In genomic region chr19:12749938-12750521, GRCh38 we compare ENCODE assay signal across 10 cellular contexts. TPM values are rescaled to one million over a fixed set of nuclear protein-coding genes. Genes with fewer than 3 reads are reported as not detected.
DNase-seq lines count a peak whose midpoint lies in the region; ATAC-seq, FAIRE-seq and TF ChIP-seq lines count a peak whose summit lies in the region.
"Had no signal": no experiment of that assay in that cellular context is flagged by ENCODE, and none has a peak within 500 bp of the region (broad histone marks: within the 10 kb centered on the region; RNA-seq: fewer than 3 reads in every experiment).

No MANE protein-coding gene starts in this region.

- no peak overlapping the region for H4K5ac ChIP-seq in H1 (ENCODE audit: insufficient read length, low read depth, low read length)

- DNase-seq in NCI-H345 treated with DMSO at 0.1 percent for 48 hours (lab: John Stamatoyannopoulos, UW; ENCODE audit: unreplicated experiment) (peak; percentile 67), NCI-H345 (lab: John Stamatoyannopoulos, UW) (no peak), NCI-H69 (lab: John Stamatoyannopoulos, UW) (peak; percentile 70), H1 (ENCODE audit: low read depth in 1 of 2, low spot score in 2 of 2) (no peak), sciatic nerve (ENCODE audit: low spot score) (no peak), NCI-H510A treated with DMSO at 0.1 percent for 48 hours (lab: John Stamatoyannopoulos, UW) (no peak)
- DNase-seq: hippocampal formation had no signal

- no peak overlapping the region for H3K56ac ChIP-seq in H1 (replicated peaks; ENCODE audit: insufficient read length, low read depth, low read length)

- H2AK5ac ChIP-seq in H1 (ENCODE audit: low read depth, low read length), result no peak overlapping the region

- H3K4me1 ChIP-seq in H1 (replicated peaks in 1 of 4; ENCODE audit: control insufficient read depth in 3 of 4, insufficient read depth in 4 of 4, low read length in 3 of 4), result peaks cover 0 to 10% (median 4%) of the 10 kb centered on the region in 4 experiments; a peak in 4 of 7 replicates

- TF ChIP-seq POLR2A in H1 (IDR thresholded peaks at IDR 0.05; ENCODE audit: control extremely low read depth in 1 of 2, low read depth in 2 of 2, low read length in 2 of 2), result no peak

- no peak overlapping the region for H2AFZ ChIP-seq in H1 (ENCODE audit: low read length)

- TF ChIP-seq CTCF in H1 (IDR thresholded peaks at IDR 0.05; ENCODE audit: control extremely low read depth in 1 of 3, insufficient read depth in 1 of 3, low read depth in 1 of 3, low read length in 3 of 3), result no peak

- no peaks in the 10 kb centered on the region for H3K9me3 ChIP-seq in H1 (ENCODE audit: insufficient read depth in 2 of 2, low read depth in 1 of 2, low read length in 1 of 2)

- H4K20me1 ChIP-seq in H1 (replicated peaks in 1 of 2; ENCODE audit: control insufficient read depth in 1 of 2, insufficient read depth in 2 of 2, low read length in 2 of 2), result peaks cover 0 to 4% of the 10 kb centered on the region in 2 experiments

- WGBS in H1 (ENCODE audit: extremely low coverage in 1 of 2, insufficient coverage in 1 of 2, insufficient read length in 1 of 2, insufficient replicate concordance in 2 of 2, low coverage in 1 of 2, low lambda C conversion rate in 2 of 2, missing lambda C conversion rate in 1 of 2), 2 experiments, result 75% methylated on average over 24 of the region's 24 CpGs; no CpG with 5 or more reads in 1 of the 2 experiments

- no peak overlapping the region for H3K23ac ChIP-seq in H1 (ENCODE audit: insufficient read length)

- H3K18ac ChIP-seq in H1 (ENCODE audit: extremely low read depth, low read length), result no peak overlapping the region

- no peak for TF ChIP-seq EP300 in H1 (IDR thresholded peaks at IDR 0.05; ENCODE audit: borderline replicate concordance in 1 of 2, low read depth in 2 of 2, low read length in 2 of 2)

- no peaks in the 10 kb centered on the region for H3K79me1 ChIP-seq in H1 (ENCODE audit: low read depth, low read length)

- H3K4me3 ChIP-seq in H1 (ENCODE audit: extremely low read depth in 1 of 4, insufficient read depth in 2 of 4, low read depth in 3 of 4, low read length in 4 of 4), result no peak overlapping the region

- intact Hi-C loops in sciatic nerve (cut with DNase I), result no loop called here

- no peak overlapping the region; a peak in 1 of 4 replicates for H3K4me2 ChIP-seq in H1 (ENCODE audit: insufficient read depth in 1 of 2, low read depth in 2 of 2, low read length in 2 of 2)

- H2BK20ac ChIP-seq in H1 (ENCODE audit: low read length), result no peak overlapping the region

- peak; percentile 40 for ATAC-seq in sciatic nerve
- ATAC-seq in HG02610 (IDR thresholded peaks at IDR 0.05; ENCODE audit: unreplicated experiment), result no peak
- ATAC-seq in GM18498 (IDR thresholded peaks at IDR 0.05; ENCODE audit: unreplicated experiment), result no peak

- H3K23me2 ChIP-seq in H1 (ENCODE audit: low read depth, low read length), result peaks cover 8% of the 10 kb centered on the region

- FAIRE-seq in H1 (lab: Jason Lieb, UNC), result no peak

- H3K36me3 ChIP-seq in H1 (ENCODE audit: control insufficient read depth in 2 of 4, insufficient read depth in 4 of 4, low read length in 3 of 4), result peaks cover 2 to 16% (median 10%) of the 10 kb centered on the region in 4 experiments; a peak in 6 of 8 replicates

- H3K9ac ChIP-seq in H1 (replicated peaks in 1 of 4; ENCODE audit: extremely low read depth in 1 of 4, low read depth in 3 of 4, low read length in 3 of 4), result no peak overlapping the region

- CTCF ChIA-PET in H1 (lab: Charles Lee; ENCODE audit: partially characterized antibody), result interaction anchor here (1.1 to 4.8 kb wide), 7 partner anchors 10 to 215 kb away, joined by 3 to 56 read pairs (median 4); no protein-coding TSS in a partner anchor

- H3K79me2 ChIP-seq in H1 (ENCODE audit: control insufficient read depth in 1 of 2, insufficient read depth in 2 of 2, low read length in 2 of 2), result no peaks in the 10 kb centered on the region

- no peak overlapping the region for H4K91ac ChIP-seq in H1 (replicated peaks; ENCODE audit: insufficient read length, low read length)

- H4K8ac ChIP-seq in H1 (ENCODE audit: extremely low read depth, insufficient read depth, low read length), result peak overlapping the region; percentile 42; the same call in 1 of the 2 replicates

- H2BK120ac ChIP-seq in H1 (replicated peaks; ENCODE audit: low read depth, low read length), result no peak overlapping the region

- TF ChIP-seq RAD21 in H1 (IDR thresholded peaks at IDR 0.05 in 1 of 2, conservative IDR thresholded peaks at IDR 0.05 in 1 of 2; ENCODE audit: low read depth in 2 of 2, low read length in 2 of 2), result no peak

- no peak overlapping the region for H2BK15ac ChIP-seq in H1 (ENCODE audit: low read length)

- no peak overlapping the region for H3K27ac ChIP-seq in H1 (ENCODE audit: low read depth, low read length)

- no peak overlapping the region for H3K4ac ChIP-seq in H1 (replicated peaks; ENCODE audit: insufficient read length, low read depth, low read length)

- H2BK12ac ChIP-seq in H1 (ENCODE audit: low read depth, low read length), result no peak overlapping the region

- H3K27me3 ChIP-seq in H1 (replicated peaks in 1 of 4; ENCODE audit: control insufficient read depth in 3 of 4, extremely low read depth in 1 of 4, insufficient read depth in 3 of 4, low read length in 3 of 4), result no peaks in the 10 kb centered on the region; a peak in 3 of 7 replicates

- no peak overlapping the region for H2BK5ac ChIP-seq in H1 (ENCODE audit: low read depth, low read length)

- POLR2A ChIA-PET in H1 (lab: Charles Lee; ENCODE audit: partially characterized antibody), result interaction anchor here (1.4 to 10.3 kb wide), 8 partner anchors 13 to 52 kb away, joined by 3 to 104 read pairs (median 6); partner anchors contain the start of genes GET3, THSD8, TNPO2 and TRIR

- H3K14ac ChIP-seq in H1 (ENCODE audit: insufficient read length), result no peak overlapping the region

TF ChIP-seq in H1, 55 proteins besides CTCF, POLR2A, EP300 and RAD21:
- TF ChIP-seq MAX (IDR thresholded peaks at IDR 0.05) (no peak), SP1 (IDR thresholded peaks at IDR 0.05; ENCODE audit: low read depth, low read length) (no peak)
TF ChIP-seq in H1: peak in this region for 0.

RNA-seq across cellular contexts. Expression of gene BEST2, which starts 1.6 kb away (rescaled TPM):
- total RNA-seq in H1 (2021; fragmentation: NEBNext Ultra II Directional; extraction: Animal tissue kit (Norgen Biotek cat#: 25700)), result 4.6 TPM in 2 replicates
- polyA plus RNA-seq in H1 (2011; rRNA removed), result 7.3 and 11.6 TPM in 2 replicates
- 7.1 TPM for polyA plus RNA-seq in H1 (2011; cell fraction: cytosol; rRNA removed)
- 9.7 TPM for polyA plus RNA-seq in H1 (2011; cell fraction: nucleus; rRNA removed)
- polyA plus RNA-seq in H1 (2012, experiment 1 of 2), result 2.3 to 6.3 TPM (median 4.2 TPM) in 4 replicates
- polyA plus RNA-seq in H1 (2012, experiment 2 of 2), result 4.4 TPM
- polyA plus RNA-seq in H1 (2013, experiment 1 of 2), result 6.4 TPM
- polyA plus RNA-seq in H1 (2013, experiment 2 of 2), result 5.7 TPM
- polyA minus RNA-seq in H1 (2011; rRNA and poly(A)+ RNA removed), result 5.7 and 7.9 TPM in 2 replicates
- 4.3 TPM for polyA minus RNA-seq in H1 (2011; cell fraction: cytosol; rRNA and poly(A)+ RNA removed)
- 2.5 TPM for polyA minus RNA-seq in H1 (2011; cell fraction: nucleus; rRNA and poly(A)+ RNA removed)
- not detected for total RNA-seq in sciatic nerve
- total RNA-seq: subcutaneous adipose tissue had no signal

RNA-seq across cellular contexts. Expression of gene GET3, which starts 12.7 kb away (rescaled TPM):
- total RNA-seq in H1 (2021; fragmentation: NEBNext Ultra II Directional; extraction: Animal tissue kit (Norgen Biotek cat#: 25700)), result 105 and 106 TPM in 2 replicates
- 297 and 304 TPM in 2 replicates for polyA plus RNA-seq in H1 (2011; rRNA removed)
- 261 TPM for polyA plus RNA-seq in H1 (2011; cell fraction: cytosol; rRNA removed)
- polyA plus RNA-seq in H1 (2011; cell fraction: nucleus; rRNA removed), result 249 TPM
- 171 to 210 TPM (median 184 TPM) in 4 replicates for polyA plus RNA-seq in H1 (2012, experiment 1 of 2)
- polyA plus RNA-seq in H1 (2012, experiment 2 of 2), result 256 TPM
- 76.0 TPM for polyA plus RNA-seq in H1 (2013, experiment 1 of 2)
- 71.3 TPM for polyA plus RNA-seq in H1 (2013, experiment 2 of 2)
- polyA minus RNA-seq in H1 (2011; rRNA and poly(A)+ RNA removed), result 108 and 115 TPM in 2 replicates
- 60.5 TPM for polyA minus RNA-seq in H1 (2011; cell fraction: cytosol; rRNA and poly(A)+ RNA removed)
- 36.4 TPM for polyA minus RNA-seq in H1 (2011; cell fraction: nucleus; rRNA and poly(A)+ RNA removed)
- 30.1 TPM for total RNA-seq in sciatic nerve

RNA-seq across cellular contexts. Expression of gene TRIR, which starts 15.5 kb away (rescaled TPM):
- 149 and 156 TPM in 2 replicates for total RNA-seq in H1 (2021; fragmentation: NEBNext Ultra II Directional; extraction: Animal tissue kit (Norgen Biotek cat#: 25700))
- polyA plus RNA-seq in H1 (2011; rRNA removed), result 130 and 167 TPM in 2 replicates
- polyA plus RNA-seq in H1 (2011; cell fraction: cytosol; rRNA removed), result 216 TPM
- polyA plus RNA-seq in H1 (2011; cell fraction: nucleus; rRNA removed), result 124 TPM
- polyA plus RNA-seq in H1 (2012, experiment 1 of 2), result 169 to 208 TPM (median 189 TPM) in 4 replicates
- polyA plus RNA-seq in H1 (2012, experiment 2 of 2), result 245 TPM
- 179 TPM for polyA plus RNA-seq in H1 (2013, experiment 1 of 2)
- polyA plus RNA-seq in H1 (2013, experiment 2 of 2), result 179 TPM
- polyA minus RNA-seq in H1 (2011; rRNA and poly(A)+ RNA removed), result 33.4 and 36.1 TPM in 2 replicates
- 45.1 TPM for polyA minus RNA-seq in H1 (2011; cell fraction: cytosol; rRNA and poly(A)+ RNA removed)
- polyA minus RNA-seq in H1 (2011; cell fraction: nucleus; rRNA and poly(A)+ RNA removed), result 31.4 TPM
- 128 TPM for total RNA-seq in sciatic nerve

RNA-seq across cellular contexts. Expression of gene HOOK2, which starts 25.3 kb away (rescaled TPM):
- total RNA-seq in H1 (2021; fragmentation: NEBNext Ultra II Directional; extraction: Animal tissue kit (Norgen Biotek cat#: 25700)), result 59.3 and 63.2 TPM in 2 replicates
- 23.8 and 39.2 TPM in 2 replicates for polyA plus RNA-seq in H1 (2011; rRNA removed)
- 52.1 TPM for polyA plus RNA-seq in H1 (2011; cell fraction: cytosol; rRNA removed)
- 124 TPM for polyA plus RNA-seq in H1 (2011; cell fraction: nucleus; rRNA removed)
- 72.5 to 107 TPM (median 96.5 TPM) in 4 replicates for polyA plus RNA-seq in H1 (2012, experiment 1 of 2)
- 35.9 TPM for polyA plus RNA-seq in H1 (2012, experiment 2 of 2)
- 47.5 TPM for polyA plus RNA-seq in H1 (2013, experiment 1 of 2)
- polyA plus RNA-seq in H1 (2013, experiment 2 of 2), result 40.1 TPM
- polyA minus RNA-seq in H1 (2011; rRNA and poly(A)+ RNA removed), result 25.1 and 27.9 TPM in 2 replicates
- 17.9 TPM for polyA minus RNA-seq in H1 (2011; cell fraction: cytosol; rRNA and poly(A)+ RNA removed)
- 50.3 TPM for polyA minus RNA-seq in H1 (2011; cell fraction: nucleus; rRNA and poly(A)+ RNA removed)
- 45.1 TPM for total RNA-seq in sciatic nerve

RNA-seq across cellular contexts. Expression of gene TNPO2, which starts 26.3 kb away (rescaled TPM):
- total RNA-seq in H1 (2021; fragmentation: NEBNext Ultra II Directional; extraction: Animal tissue kit (Norgen Biotek cat#: 25700)), result 110 and 112 TPM in 2 replicates
- 121 and 136 TPM in 2 replicates for polyA plus RNA-seq in H1 (2011; rRNA removed)
- polyA plus RNA-seq in H1 (2011; cell fraction: cytosol; rRNA removed), result 116 TPM
- 408 TPM for polyA plus RNA-seq in H1 (2011; cell fraction: nucleus; rRNA removed)
- polyA plus RNA-seq in H1 (2012, experiment 1 of 2), result 85.6 to 98.1 TPM (median 87.1 TPM) in 4 replicates
- 57.3 TPM for polyA plus RNA-seq in H1 (2012, experiment 2 of 2)
- polyA plus RNA-seq in H1 (2013, experiment 1 of 2), result 61.7 TPM
- polyA plus RNA-seq in H1 (2013, experiment 2 of 2), result 57.4 TPM
- polyA minus RNA-seq in H1 (2011; rRNA and poly(A)+ RNA removed), result 202 and 231 TPM in 2 replicates
- polyA minus RNA-seq in H1 (2011; cell fraction: cytosol; rRNA and poly(A)+ RNA removed), result 84.7 TPM
- 205 TPM for polyA minus RNA-seq in H1 (2011; cell fraction: nucleus; rRNA and poly(A)+ RNA removed)
- 70.6 TPM for total RNA-seq in sciatic nerve

Comparison
In these comparisons a context has a peak if more than half of its experiments do, and no peak if none do; other contexts are left out.
1. DNase-seq: peak in NCI-H345 treated with DMSO at 0.1 percent for 48 hours (single experiment) and NCI-H69 (single experiment); none in NCI-H345 (single experiment), H1 (0 of 2), sciatic nerve (single experiment) and NCI-H510A treated with DMSO at 0.1 percent for 48 hours (single experiment).